ENCODE assay signal across 1 cellular context in the genomic region with DNA sequence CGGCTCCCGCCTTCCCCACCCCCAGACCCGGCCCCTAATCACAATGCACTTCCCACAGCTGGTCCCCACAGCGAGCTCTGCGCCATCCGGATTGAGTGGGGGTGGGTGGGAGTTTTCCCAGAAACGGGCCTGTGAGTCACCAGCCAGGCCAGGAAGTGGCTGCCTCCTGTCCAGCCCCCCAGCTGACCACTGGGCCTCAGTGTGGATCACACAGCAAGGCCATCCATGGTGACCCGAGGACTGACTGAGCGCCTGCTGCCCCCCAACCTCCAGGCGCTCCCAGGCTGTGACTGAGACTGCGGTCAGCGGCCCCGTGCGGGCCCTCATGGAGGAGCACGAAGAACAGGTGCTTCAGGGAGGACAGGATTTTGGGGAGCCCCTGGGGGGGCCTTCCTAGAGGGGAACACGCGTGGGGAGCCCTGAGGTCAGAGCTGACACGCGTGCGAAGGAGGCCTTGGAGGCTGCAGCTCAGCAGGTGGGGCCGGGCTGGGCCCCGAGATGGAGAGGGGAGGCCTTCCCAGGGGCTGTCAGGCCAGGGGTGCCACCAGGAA.
A peak's percentile ranks its signal among the peaks of the same experiment; 100 is the strongest.
TF ChIP-seq lines count a peak whose summit lies in the region.

No MANE protein-coding gene starts in this region.

TF ChIP-seq in K562, 482 proteins besides CTCF, POLR2A, EP300 and RAD21 (continued from another document and continues in another):
- TF ChIP-seq, protein P1, sequence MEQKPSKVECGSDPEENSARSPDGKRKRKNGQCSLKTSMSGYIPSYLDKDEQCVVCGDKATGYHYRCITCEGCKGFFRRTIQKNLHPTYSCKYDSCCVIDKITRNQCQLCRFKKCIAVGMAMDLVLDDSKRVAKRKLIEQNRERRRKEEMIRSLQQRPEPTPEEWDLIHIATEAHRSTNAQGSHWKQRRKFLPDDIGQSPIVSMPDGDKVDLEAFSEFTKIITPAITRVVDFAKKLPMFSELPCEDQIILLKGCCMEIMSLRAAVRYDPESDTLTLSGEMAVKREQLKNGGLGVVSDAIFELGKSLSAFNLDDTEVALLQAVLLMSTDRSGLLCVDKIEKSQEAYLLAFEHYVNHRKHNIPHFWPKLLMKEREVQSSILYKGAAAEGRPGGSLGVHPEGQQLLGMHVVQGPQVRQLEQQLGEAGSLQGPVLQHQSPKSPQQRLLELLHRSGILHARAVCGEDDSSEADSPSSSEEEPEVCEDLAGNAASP (IDR thresholded peaks at IDR 0.05) = no peak
- peak; percentile 80 for TF ChIP-seq RBFOX2 (IDR thresholded peaks at IDR 0.05; ENCODE audit: low read depth, low read length)
- TF ChIP-seq RAD51 (IDR thresholded peaks at IDR 0.05; ENCODE audit: borderline replicate concordance, low read depth) = no peak
- TF ChIP-seq ELF1 (tag; IDR thresholded peaks at IDR 0.05) = no peak
- TF ChIP-seq ZNF561 (CRISPR knock-in tag; conservative IDR thresholded peaks at IDR 0.05) = no peak
- TF ChIP-seq, protein P2, sequence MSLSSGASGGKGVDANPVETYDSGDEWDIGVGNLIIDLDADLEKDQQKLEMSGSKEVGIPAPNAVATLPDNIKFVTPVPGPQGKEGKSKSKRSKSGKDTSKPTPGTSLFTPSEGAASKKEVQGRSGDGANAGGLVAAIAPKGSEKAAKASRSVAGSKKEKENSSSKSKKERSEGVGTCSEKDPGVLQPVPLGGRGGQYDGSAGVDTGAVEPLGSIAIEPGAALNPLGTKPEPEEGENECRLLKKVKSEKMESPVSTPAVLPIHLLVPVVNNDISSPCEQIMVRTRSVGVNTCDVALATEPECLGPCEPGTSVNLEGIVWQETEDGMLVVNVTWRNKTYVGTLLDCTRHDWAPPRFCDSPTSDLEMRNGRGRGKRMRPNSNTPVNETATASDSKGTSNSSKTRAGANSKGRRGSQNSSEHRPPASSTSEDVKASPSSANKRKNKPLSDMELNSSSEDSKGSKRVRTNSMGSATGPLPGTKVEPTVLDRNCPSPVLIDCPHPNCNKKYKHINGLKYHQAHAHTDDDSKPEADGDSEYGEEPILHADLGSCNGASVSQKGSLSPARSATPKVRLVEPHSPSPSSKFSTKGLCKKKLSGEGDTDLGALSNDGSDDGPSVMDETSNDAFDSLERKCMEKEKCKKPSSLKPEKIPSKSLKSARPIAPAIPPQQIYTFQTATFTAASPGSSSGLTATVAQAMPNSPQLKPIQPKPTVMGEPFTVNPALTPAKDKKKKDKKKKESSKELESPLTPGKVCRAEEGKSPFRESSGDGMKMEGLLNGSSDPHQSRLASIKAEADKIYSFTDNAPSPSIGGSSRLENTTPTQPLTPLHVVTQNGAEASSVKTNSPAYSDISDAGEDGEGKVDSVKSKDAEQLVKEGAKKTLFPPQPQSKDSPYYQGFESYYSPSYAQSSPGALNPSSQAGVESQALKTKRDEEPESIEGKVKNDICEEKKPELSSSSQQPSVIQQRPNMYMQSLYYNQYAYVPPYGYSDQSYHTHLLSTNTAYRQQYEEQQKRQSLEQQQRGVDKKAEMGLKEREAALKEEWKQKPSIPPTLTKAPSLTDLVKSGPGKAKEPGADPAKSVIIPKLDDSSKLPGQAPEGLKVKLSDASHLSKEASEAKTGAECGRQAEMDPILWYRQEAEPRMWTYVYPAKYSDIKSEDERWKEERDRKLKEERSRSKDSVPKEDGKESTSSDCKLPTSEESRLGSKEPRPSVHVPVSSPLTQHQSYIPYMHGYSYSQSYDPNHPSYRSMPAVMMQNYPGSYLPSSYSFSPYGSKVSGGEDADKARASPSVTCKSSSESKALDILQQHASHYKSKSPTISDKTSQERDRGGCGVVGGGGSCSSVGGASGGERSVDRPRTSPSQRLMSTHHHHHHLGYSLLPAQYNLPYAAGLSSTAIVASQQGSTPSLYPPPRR (CRISPR knock-in tag; IDR thresholded peaks at IDR 0.05; ENCODE audit: borderline replicate concordance) = no peak; the same call in 1 of the 2 replicates
- no peak for TF ChIP-seq ZC3H4 (CRISPR knock-in tag; IDR thresholded peaks at IDR 0.05; ENCODE audit: borderline replicate concordance)
- peak in 1 of 2 experiments; percentile 46; a peak in 1 of 4 replicates for TF ChIP-seq TBL1XR1 (IDR thresholded peaks at IDR 0.05; ENCODE audit: low read length in 2 of 2)
- TF ChIP-seq, protein P3, sequence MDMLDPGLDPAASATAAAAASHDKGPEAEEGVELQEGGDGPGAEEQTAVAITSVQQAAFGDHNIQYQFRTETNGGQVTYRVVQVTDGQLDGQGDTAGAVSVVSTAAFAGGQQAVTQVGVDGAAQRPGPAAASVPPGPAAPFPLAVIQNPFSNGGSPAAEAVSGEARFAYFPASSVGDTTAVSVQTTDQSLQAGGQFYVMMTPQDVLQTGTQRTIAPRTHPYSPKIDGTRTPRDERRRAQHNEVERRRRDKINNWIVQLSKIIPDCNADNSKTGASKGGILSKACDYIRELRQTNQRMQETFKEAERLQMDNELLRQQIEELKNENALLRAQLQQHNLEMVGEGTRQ (CRISPR knock-in tag; IDR thresholded peaks at IDR 0.05) = 0 out of 2 replicates have a peak, but pooled peaks have one; percentile 9
- peak; percentile 18 for TF ChIP-seq HMGN3 (IDR thresholded peaks at IDR 0.05; ENCODE audit: borderline replicate concordance, extremely low read depth, insufficient read length, low read depth, low read length)
- TF ChIP-seq JUND (IDR thresholded peaks at IDR 0.05; ENCODE audit: borderline replicate concordance, low read depth, low read length) = peak; percentile 97
- TF ChIP-seq JUND (tag; IDR thresholded peaks at IDR 0.05; ENCODE audit: borderline replicate concordance, low read depth, low read length) = peak; percentile 87; the same call in 1 of the 3 replicates
- TF ChIP-seq PHF20 (IDR thresholded peaks at IDR 0.05; ENCODE audit: partially characterized antibody) = peak; percentile 27
- TF ChIP-seq ZBTB8A (IDR thresholded peaks at IDR 0.05; ENCODE audit: partially characterized antibody) = no peak
- TF ChIP-seq, protein P4, sequence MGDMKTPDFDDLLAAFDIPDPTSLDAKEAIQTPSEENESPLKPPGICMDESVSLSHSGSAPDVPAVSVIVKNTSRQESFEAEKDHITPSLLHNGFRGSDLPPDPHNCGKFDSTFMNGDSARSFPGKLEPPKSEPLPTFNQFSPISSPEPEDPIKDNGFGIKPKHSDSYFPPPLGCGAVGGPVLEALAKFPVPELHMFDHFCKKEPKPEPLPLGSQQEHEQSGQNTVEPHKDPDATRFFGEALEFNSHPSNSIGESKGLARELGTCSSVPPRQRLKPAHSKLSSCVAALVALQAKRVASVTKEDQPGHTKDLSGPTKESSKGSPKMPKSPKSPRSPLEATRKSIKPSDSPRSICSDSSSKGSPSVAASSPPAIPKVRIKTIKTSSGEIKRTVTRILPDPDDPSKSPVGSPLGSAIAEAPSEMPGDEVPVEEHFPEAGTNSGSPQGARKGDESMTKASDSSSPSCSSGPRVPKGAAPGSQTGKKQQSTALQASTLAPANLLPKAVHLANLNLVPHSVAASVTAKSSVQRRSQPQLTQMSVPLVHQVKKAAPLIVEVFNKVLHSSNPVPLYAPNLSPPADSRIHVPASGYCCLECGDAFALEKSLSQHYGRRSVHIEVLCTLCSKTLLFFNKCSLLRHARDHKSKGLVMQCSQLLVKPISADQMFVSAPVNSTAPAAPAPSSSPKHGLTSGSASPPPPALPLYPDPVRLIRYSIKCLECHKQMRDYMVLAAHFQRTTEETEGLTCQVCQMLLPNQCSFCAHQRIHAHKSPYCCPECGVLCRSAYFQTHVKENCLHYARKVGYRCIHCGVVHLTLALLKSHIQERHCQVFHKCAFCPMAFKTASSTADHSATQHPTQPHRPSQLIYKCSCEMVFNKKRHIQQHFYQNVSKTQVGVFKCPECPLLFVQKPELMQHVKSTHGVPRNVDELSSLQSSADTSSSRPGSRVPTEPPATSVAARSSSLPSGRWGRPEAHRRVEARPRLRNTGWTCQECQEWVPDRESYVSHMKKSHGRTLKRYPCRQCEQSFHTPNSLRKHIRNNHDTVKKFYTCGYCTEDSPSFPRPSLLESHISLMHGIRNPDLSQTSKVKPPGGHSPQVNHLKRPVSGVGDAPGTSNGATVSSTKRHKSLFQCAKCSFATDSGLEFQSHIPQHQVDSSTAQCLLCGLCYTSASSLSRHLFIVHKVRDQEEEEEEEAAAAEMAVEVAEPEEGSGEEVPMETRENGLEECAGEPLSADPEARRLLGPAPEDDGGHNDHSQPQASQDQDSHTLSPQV (IDR thresholded peaks at IDR 0.05) = peak; percentile 61
- TF ChIP-seq SMAD4 (CRISPR knock-in tag; conservative IDR thresholded peaks at IDR 0.05) = peak; percentile 53; the same call in 1 of the 2 replicates
- peak; percentile 44; the same call in 1 of the 2 replicates for TF ChIP-seq ZKSCAN1 (IDR thresholded peaks at IDR 0.05; ENCODE audit: low read depth, low read length)
- no peak for TF ChIP-seq FOXK1 (CRISPR knock-in tag; IDR thresholded peaks at IDR 0.05; ENCODE audit: borderline replicate concordance)
- peak; percentile 57; the same call in 1 of the 2 replicates for TF ChIP-seq CBFA2T2 (conservative IDR thresholded peaks at IDR 0.05)
- TF ChIP-seq RBM15 (IDR thresholded peaks at IDR 0.05; ENCODE audit: insufficient read depth, low read length) = no peak
- no peak for TF ChIP-seq ZNF551 (CRISPR knock-in tag; IDR thresholded peaks at IDR 0.05)
- TF ChIP-seq L3MBTL2 (IDR thresholded peaks at IDR 0.05) = peak; percentile 71
- TF ChIP-seq ZNF589 (CRISPR knock-in tag; IDR thresholded peaks at IDR 0.05; ENCODE audit: low read depth) = peak; percentile 50; the same call in 1 of the 2 replicates
- TF ChIP-seq, protein P5, sequence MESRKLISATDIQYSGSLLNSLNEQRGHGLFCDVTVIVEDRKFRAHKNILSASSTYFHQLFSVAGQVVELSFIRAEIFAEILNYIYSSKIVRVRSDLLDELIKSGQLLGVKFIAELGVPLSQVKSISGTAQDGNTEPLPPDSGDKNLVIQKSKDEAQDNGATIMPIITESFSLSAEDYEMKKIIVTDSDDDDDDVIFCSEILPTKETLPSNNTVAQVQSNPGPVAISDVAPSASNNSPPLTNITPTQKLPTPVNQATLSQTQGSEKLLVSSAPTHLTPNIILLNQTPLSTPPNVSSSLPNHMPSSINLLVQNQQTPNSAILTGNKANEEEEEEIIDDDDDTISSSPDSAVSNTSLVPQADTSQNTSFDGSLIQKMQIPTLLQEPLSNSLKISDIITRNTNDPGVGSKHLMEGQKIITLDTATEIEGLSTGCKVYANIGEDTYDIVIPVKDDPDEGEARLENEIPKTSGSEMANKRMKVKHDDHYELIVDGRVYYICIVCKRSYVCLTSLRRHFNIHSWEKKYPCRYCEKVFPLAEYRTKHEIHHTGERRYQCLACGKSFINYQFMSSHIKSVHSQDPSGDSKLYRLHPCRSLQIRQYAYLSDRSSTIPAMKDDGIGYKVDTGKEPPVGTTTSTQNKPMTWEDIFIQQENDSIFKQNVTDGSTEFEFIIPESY (CRISPR knock-in tag; IDR thresholded peaks at IDR 0.05) = peak; percentile 43; the same call in 1 of the 2 replicates
- TF ChIP-seq GTF2E2 (tag; IDR thresholded peaks at IDR 0.05) = 0 out of 2 replicates have a peak, but pooled peaks have one; percentile 21
- TF ChIP-seq ETV1 (tag; conservative IDR thresholded peaks at IDR 0.05; ENCODE audit: low read depth) = peak; percentile 68; the same call in 1 of the 2 replicates
- peak; percentile 64; the same call in 1 of the 2 replicates for TF ChIP-seq GATAD2B (IDR thresholded peaks at IDR 0.05; ENCODE audit: borderline replicate concordance)
- peak; percentile 76; the same call in 1 of the 2 replicates for TF ChIP-seq RNF2 (IDR thresholded peaks at IDR 0.05)
- TF ChIP-seq FOXM1 (IDR thresholded peaks at IDR 0.05; ENCODE audit: low read depth) = no peak
- 0 out of 2 replicates have a peak, but pooled peaks have one; percentile 21 for TF ChIP-seq FOXM1 (CRISPR knock-in tag; IDR thresholded peaks at IDR 0.05; ENCODE audit: low read depth)
- 0 out of 2 replicates have a peak, but pooled peaks have one; percentile 36 for TF ChIP-seq MBD2 (IDR thresholded peaks at IDR 0.05; ENCODE audit: borderline replicate concordance, low read depth)
- TF ChIP-seq, protein P6, sequence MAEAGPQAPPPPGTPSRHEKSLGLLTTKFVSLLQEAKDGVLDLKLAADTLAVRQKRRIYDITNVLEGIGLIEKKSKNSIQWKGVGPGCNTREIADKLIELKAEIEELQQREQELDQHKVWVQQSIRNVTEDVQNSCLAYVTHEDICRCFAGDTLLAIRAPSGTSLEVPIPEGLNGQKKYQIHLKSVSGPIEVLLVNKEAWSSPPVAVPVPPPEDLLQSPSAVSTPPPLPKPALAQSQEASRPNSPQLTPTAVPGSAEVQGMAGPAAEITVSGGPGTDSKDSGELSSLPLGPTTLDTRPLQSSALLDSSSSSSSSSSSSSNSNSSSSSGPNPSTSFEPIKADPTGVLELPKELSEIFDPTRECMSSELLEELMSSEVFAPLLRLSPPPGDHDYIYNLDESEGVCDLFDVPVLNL (CRISPR knock-in tag; IDR thresholded peaks at IDR 0.05; ENCODE audit: low read depth) = no peak
- TF ChIP-seq LEF1 (IDR thresholded peaks at IDR 0.05) = peak; percentile 71
- peak; percentile 82 for TF ChIP-seq JUN (IDR thresholded peaks at IDR 0.05; ENCODE audit: borderline replicate concordance, low read depth, low read length)
- no peak for TF ChIP-seq JUN (CRISPR knock-in tag; IDR thresholded peaks at IDR 0.05; ENCODE audit: borderline replicate concordance)
- peak; percentile 64 for TF ChIP-seq STAT5A (IDR thresholded peaks at IDR 0.05; ENCODE audit: borderline replicate concordance, low read length)
- peak; percentile 59 to 61; a peak in 2 of 4 replicates for TF ChIP-seq ETV6 (IDR thresholded peaks at IDR 0.05; ENCODE audit: borderline replicate concordance in 1 of 2, low read depth in 2 of 2, low read length in 1 of 2)
- TF ChIP-seq ETV6 (CRISPR knock-in tag; IDR thresholded peaks at IDR 0.05; ENCODE audit: borderline replicate concordance) = no peak
- peak; percentile 64 for TF ChIP-seq DACH1 (IDR thresholded peaks at IDR 0.05; ENCODE audit: partially characterized antibody)
- TF ChIP-seq SMC3 (conservative IDR thresholded peaks at IDR 0.05; ENCODE audit: insufficient read depth, low read depth, low read length) = no peak
- peak; percentile 21; the same call in 1 of the 2 replicates for TF ChIP-seq PHF8 (IDR thresholded peaks at IDR 0.05; ENCODE audit: borderline replicate concordance, low read length)
- no peak for TF ChIP-seq NELFE (IDR thresholded peaks at IDR 0.05; ENCODE audit: insufficient read depth, insufficient read length)
- TF ChIP-seq, protein P7, sequence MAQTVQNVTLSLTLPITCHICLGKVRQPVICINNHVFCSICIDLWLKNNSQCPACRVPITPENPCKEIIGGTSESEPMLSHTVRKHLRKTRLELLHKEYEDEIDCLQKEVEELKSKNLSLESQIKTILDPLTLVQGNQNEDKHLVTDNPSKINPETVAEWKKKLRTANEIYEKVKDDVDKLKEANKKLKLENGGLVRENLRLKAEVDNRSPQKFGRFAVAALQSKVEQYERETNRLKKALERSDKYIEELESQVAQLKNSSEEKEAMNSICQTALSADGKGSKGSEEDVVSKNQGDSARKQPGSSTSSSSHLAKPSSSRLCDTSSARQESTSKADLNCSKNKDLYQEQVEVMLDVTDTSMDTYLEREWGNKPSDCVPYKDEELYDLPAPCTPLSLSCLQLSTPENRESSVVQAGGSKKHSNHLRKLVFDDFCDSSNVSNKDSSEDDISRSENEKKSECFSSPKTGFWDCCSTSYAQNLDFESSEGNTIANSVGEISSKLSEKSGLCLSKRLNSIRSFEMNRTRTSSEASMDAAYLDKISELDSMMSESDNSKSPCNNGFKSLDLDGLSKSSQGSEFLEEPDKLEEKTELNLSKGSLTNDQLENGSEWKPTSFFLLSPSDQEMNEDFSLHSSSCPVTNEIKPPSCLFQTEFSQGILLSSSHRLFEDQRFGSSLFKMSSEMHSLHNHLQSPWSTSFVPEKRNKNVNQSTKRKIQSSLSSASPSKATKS (CRISPR knock-in tag; IDR thresholded peaks at IDR 0.05) = no peak
- TF ChIP-seq HDAC2 (IDR thresholded peaks at IDR 0.05) = 0 out of 2 replicates have a peak, but pooled peaks have one; percentile 17
- peak; percentile 79 for TF ChIP-seq ARID1B (IDR thresholded peaks at IDR 0.05)
